Comparison of ENCODE assay signal across 1 cellular context in the genomic region with DNA sequence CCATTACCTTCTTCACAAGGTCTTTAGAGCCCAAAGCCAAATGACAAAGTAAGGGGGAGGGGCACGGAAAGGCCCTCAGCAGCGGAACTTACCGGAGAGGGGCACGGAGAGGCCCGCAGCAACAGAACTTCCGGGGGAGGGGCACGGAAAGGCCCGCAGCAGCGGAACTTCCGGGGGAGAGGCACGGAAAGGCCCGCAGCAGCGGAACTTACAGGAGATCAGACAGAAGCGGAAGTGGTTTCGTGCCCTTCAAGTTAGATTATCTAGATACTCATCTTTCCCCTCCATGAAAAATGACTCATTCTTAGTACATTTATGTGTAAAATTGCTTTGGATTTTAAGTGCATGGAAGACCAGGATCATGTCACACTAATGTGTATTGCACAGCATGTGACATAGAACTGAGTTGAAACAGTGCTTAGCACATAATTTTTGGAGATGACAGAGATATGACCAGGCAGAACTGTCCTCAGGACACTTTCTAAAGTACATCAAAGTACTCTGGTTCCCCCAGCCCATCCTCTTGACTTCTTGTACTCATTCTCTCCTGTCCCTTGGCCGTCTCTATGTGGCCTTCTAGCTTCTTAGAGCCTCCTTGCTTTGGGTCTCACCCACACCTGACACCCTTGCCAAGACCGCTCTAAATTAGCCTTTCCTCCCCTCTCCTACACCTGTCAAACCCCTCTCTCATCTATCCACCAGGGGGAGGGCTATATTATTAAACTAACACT.
TF ChIP-seq lines count a peak whose summit lies in the region.

No MANE protein-coding gene starts in this region.

TF ChIP-seq in GM23338, 12 proteins besides CTCF, POLR2A, EP300 and RAD21 (continued from another document):
- TF ChIP-seq, protein P1, sequence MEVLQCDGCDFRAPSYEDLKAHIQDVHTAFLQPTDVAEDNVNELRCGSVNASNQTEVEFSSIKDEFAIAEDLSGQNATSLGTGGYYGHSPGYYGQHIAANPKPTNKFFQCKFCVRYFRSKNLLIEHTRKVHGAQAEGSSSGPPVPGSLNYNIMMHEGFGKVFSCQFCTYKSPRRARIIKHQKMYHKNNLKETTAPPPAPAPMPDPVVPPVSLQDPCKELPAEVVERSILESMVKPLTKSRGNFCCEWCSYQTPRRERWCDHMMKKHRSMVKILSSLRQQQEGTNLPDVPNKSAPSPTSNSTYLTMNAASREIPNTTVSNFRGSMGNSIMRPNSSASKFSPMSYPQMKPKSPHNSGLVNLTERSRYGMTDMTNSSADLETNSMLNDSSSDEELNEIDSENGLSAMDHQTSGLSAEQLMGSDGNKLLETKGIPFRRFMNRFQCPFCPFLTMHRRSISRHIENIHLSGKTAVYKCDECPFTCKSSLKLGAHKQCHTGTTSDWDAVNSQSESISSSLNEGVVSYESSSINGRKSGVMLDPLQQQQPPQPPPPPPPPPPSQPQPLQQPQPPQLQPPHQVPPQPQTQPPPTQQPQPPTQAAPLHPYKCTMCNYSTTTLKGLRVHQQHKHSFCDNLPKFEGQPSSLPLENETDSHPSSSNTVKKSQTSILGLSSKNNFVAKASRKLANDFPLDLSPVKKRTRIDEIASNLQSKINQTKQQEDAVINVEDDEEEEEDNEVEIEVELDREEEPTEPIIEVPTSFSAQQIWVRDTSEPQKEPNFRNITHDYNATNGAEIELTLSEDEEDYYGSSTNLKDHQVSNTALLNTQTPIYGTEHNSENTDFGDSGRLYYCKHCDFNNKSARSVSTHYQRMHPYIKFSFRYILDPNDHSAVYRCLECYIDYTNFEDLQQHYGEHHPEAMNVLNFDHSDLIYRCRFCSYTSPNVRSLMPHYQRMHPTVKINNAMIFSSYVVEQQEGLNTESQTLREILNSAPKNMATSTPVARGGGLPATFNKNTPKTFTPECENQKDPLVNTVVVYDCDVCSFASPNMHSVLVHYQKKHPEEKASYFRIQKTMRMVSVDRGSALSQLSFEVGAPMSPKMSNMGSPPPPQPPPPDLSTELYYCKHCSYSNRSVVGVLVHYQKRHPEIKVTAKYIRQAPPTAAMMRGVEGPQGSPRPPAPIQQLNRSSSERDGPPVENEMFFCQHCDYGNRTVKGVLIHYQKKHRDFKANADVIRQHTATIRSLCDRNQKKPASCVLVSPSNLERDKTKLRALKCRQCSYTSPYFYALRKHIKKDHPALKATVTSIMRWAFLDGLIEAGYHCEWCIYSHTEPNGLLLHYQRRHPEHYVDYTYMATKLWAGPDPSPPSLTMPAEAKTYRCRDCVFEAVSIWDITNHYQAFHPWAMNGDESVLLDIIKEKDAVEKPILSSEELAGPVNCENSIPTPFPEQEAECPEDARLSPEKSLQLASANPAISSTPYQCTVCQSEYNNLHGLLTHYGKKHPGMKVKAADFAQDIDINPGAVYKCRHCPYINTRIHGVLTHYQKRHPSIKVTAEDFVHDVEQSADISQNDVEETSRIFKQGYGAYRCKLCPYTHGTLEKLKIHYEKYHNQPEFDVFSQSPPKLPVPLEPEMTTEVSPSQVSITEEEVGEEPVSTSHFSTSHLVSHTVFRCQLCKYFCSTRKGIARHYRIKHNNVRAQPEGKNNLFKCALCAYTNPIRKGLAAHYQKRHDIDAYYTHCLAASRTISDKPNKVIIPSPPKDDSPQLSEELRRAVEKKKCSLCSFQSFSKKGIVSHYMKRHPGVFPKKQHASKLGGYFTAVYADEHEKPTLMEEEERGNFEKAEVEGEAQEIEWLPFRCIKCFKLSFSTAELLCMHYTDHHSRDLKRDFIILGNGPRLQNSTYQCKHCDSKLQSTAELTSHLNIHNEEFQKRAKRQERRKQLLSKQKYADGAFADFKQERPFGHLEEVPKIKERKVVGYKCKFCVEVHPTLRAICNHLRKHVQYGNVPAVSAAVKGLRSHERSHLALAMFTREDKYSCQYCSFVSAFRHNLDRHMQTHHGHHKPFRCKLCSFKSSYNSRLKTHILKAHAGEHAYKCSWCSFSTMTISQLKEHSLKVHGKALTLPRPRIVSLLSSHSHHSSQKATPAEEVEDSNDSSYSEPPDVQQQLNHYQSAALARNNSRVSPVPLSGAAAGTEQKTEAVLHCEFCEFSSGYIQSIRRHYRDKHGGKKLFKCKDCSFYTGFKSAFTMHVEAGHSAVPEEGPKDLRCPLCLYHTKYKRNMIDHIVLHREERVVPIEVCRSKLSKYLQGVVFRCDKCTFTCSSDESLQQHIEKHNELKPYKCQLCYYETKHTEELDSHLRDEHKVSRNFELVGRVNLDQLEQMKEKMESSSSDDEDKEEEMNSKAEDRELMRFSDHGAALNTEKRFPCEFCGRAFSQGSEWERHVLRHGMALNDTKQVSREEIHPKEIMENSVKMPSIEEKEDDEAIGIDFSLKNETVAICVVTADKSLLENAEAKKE (CRISPR knock-in tag; IDR thresholded peaks at IDR 0.05), result no peak
- TF ChIP-seq EZH2phosphoT487 (IDR thresholded peaks at IDR 0.05; ENCODE audit: unreplicated experiment), result no peak
- no peak for TF ChIP-seq STAT1 (IDR thresholded peaks at IDR 0.05; ENCODE audit: unreplicated experiment)
- no peak for TF ChIP-seq POLR2AphosphoS5 (IDR thresholded peaks at IDR 0.05; ENCODE audit: low read depth)
- no peak for TF ChIP-seq CREB1 (CRISPR knock-in tag; IDR thresholded peaks at IDR 0.05; ENCODE audit: low read depth)
- TF ChIP-seq, protein P2, sequence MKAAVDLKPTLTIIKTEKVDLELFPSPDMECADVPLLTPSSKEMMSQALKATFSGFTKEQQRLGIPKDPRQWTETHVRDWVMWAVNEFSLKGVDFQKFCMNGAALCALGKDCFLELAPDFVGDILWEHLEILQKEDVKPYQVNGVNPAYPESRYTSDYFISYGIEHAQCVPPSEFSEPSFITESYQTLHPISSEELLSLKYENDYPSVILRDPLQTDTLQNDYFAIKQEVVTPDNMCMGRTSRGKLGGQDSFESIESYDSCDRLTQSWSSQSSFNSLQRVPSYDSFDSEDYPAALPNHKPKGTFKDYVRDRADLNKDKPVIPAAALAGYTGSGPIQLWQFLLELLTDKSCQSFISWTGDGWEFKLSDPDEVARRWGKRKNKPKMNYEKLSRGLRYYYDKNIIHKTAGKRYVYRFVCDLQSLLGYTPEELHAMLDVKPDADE (IDR thresholded peaks at IDR 0.05), result no peak
- TF ChIP-seq, protein P3, sequence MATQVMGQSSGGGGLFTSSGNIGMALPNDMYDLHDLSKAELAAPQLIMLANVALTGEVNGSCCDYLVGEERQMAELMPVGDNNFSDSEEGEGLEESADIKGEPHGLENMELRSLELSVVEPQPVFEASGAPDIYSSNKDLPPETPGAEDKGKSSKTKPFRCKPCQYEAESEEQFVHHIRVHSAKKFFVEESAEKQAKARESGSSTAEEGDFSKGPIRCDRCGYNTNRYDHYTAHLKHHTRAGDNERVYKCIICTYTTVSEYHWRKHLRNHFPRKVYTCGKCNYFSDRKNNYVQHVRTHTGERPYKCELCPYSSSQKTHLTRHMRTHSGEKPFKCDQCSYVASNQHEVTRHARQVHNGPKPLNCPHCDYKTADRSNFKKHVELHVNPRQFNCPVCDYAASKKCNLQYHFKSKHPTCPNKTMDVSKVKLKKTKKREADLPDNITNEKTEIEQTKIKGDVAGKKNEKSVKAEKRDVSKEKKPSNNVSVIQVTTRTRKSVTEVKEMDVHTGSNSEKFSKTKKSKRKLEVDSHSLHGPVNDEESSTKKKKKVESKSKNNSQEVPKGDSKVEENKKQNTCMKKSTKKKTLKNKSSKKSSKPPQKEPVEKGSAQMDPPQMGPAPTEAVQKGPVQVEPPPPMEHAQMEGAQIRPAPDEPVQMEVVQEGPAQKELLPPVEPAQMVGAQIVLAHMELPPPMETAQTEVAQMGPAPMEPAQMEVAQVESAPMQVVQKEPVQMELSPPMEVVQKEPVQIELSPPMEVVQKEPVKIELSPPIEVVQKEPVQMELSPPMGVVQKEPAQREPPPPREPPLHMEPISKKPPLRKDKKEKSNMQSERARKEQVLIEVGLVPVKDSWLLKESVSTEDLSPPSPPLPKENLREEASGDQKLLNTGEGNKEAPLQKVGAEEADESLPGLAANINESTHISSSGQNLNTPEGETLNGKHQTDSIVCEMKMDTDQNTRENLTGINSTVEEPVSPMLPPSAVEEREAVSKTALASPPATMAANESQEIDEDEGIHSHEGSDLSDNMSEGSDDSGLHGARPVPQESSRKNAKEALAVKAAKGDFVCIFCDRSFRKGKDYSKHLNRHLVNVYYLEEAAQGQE (IDR thresholded peaks at IDR 0.05; ENCODE audit: unreplicated experiment), result no peak
- no peak for TF ChIP-seq NANOG (IDR thresholded peaks at IDR 0.05; ENCODE audit: borderline replicate concordance)
- TF ChIP-seq JUNB (IDR thresholded peaks at IDR 0.05; ENCODE audit: unreplicated experiment), result no peak
- no peak for TF ChIP-seq ZNF114 (CRISPR knock-in tag; IDR thresholded peaks at IDR 0.05)
